In genomic region chr19:11479090-11479469, GRCh38 we compare ENCODE assay signal across 1 cellular context.
TF ChIP-seq lines count a peak whose summit lies in the region.

No MANE protein-coding gene starts in this region.

TF ChIP-seq in SK-N-SH treated with all-trans-retinoic acid at 6 μM for 48 hours, 23 proteins besides CTCF, POLR2A, EP300 and RAD21 (continued from another document):
- TF ChIP-seq PATZ1 (CRISPR knock-in tag; IDR thresholded peaks at IDR 0.05; ENCODE audit: borderline replicate concordance), result no peak
- TF ChIP-seq ZFP3 (CRISPR knock-in tag; IDR thresholded peaks at IDR 0.05), result no peak
- TF ChIP-seq TOX (CRISPR knock-in tag; IDR thresholded peaks at IDR 0.05; ENCODE audit: borderline replicate concordance), result no peak
- TF ChIP-seq CSRNP3 (CRISPR knock-in tag; IDR thresholded peaks at IDR 0.05), result no peak
- no peak for TF ChIP-seq ZNF8 (CRISPR knock-in tag; IDR thresholded peaks at IDR 0.05)
- no peak for TF ChIP-seq CSDC2 (CRISPR knock-in tag; IDR thresholded peaks at IDR 0.05)
- no peak for TF ChIP-seq TCF4 (CRISPR knock-in tag; IDR thresholded peaks at IDR 0.05; ENCODE audit: borderline replicate concordance)
- no peak for TF ChIP-seq CREB5 (CRISPR knock-in tag; IDR thresholded peaks at IDR 0.05; ENCODE audit: low read depth)
- TF ChIP-seq ZFP30 (CRISPR knock-in tag; IDR thresholded peaks at IDR 0.05), result no peak
- TF ChIP-seq ZNF70 (CRISPR knock-in tag; IDR thresholded peaks at IDR 0.05), result no peak
- no peak for TF ChIP-seq ESRRG (CRISPR knock-in tag; IDR thresholded peaks at IDR 0.05)
- TF ChIP-seq OSR1 (CRISPR knock-in tag; IDR thresholded peaks at IDR 0.05), result no peak
- no peak for TF ChIP-seq GLIS3 (CRISPR knock-in tag; IDR thresholded peaks at IDR 0.05)
- TF ChIP-seq ISL1 (CRISPR knock-in tag; IDR thresholded peaks at IDR 0.05), result no peak
TF ChIP-seq in SK-N-SH treated with all-trans-retinoic acid at 6 μM for 48 hours: peak in this region for 0.
